In genomic region chr1:230155021-230155420, GRCh38 we compare ENCODE assay signal across 13 cellular contexts.
"Had no signal": no experiment of that assay in that cellular context is flagged by ENCODE, and none has a peak within 500 bp of the region (broad histone marks: within the 10 kb centered on the region; RNA-seq: fewer than 3 reads in every experiment).

No MANE protein-coding gene starts in this region.

- H3K27me3 ChIP-seq: ovary, upper lobe of left lung had no signal

- H3K27ac ChIP-seq: ovary had no signal

- H3K9me3 Mint-ChIP-seq: activated naive CD4-positive, alpha-beta T cell treated with anti-CD3 and anti-CD28 coated beads, Interleukin-2, amount 50 U/mL, for 72 hours; activated T-cell treated with anti-CD3 and anti-CD28 coated beads, Interleukin-2, amount 50 U/mL, for 24 hours; stimulated activated effector memory CD8-positive, alpha-beta T cell treated with anti-CD3 and anti-CD28 coated beads, Interleukin-12 subunit alpha, Interleukin-12 subunit beta, amount 100 ng/mL, for 72 hours had no signal

- H3K27ac Mint-ChIP-seq: stimulated activated effector memory CD8-positive, alpha-beta T cell treated with anti-CD3 and anti-CD28 coated beads, Interleukin-12 subunit alpha, Interleukin-12 subunit beta, amount 100 ng/mL, for 72 hours had no signal

- DNase-seq: activated effector memory CD4-positive, alpha-beta T cell treated with anti-CD3 and anti-CD28 coated beads, Interleukin-2, amount 50 U/mL, for 16 hours; activated T-cell treated with anti-CD3 and anti-CD28 coated beads, Interleukin-2, amount 50 U/mL, for 24 hours; amygdala; nephron progenitor cell; ovary; substantia nigra; T-helper 17 cell; upper lobe of left lung had no signal

- H3K36me3 ChIP-seq: ovary, upper lobe of left lung had no signal

- ATAC-seq: activated naive CD4-positive, alpha-beta T cell treated with anti-CD3 and anti-CD28 coated beads, Interleukin-2, amount 50 U/mL, for 72 hours; esophagus mucosa; stimulated activated effector memory CD8-positive, alpha-beta T cell treated with anti-CD3 and anti-CD28 coated beads, Interleukin-12 subunit alpha, Interleukin-12 subunit beta, amount 100 ng/mL, for 72 hours; T-helper 17 cell; WTC11 had no signal

- H3K9me3 ChIP-seq: ovary, upper lobe of left lung had no signal

- H3K4me3 ChIP-seq: ovary, upper lobe of left lung had no signal

- H3K36me3 Mint-ChIP-seq: stimulated activated effector memory CD8-positive, alpha-beta T cell treated with anti-CD3 and anti-CD28 coated beads, Interleukin-12 subunit alpha, Interleukin-12 subunit beta, amount 100 ng/mL, for 72 hours had no signal

- H3K4me3 Mint-ChIP-seq: activated T-cell treated with anti-CD3 and anti-CD28 coated beads, Interleukin-2, amount 50 U/mL, for 24 hours; memory B cell; nephron progenitor cell; stimulated activated effector memory CD8-positive, alpha-beta T cell treated with anti-CD3 and anti-CD28 coated beads, Interleukin-12 subunit alpha, Interleukin-12 subunit beta, amount 100 ng/mL, for 72 hours; T-helper 17 cell; WTC11 had no signal

- H3K27me3 Mint-ChIP-seq: activated T-cell treated with anti-CD3 and anti-CD28 coated beads, Interleukin-2, amount 50 U/mL, for 24 hours; memory B cell; T-helper 17 cell had no signal
